ENCODE assay signal across 8 cellular contexts in genomic region chr13:72255908-72256307, GRCh38.
DNase-seq lines count a peak whose midpoint lies in the region; ATAC-seq and TF ChIP-seq lines count a peak whose summit lies in the region.

No MANE protein-coding gene starts in this region.

- no peaks in the 10 kb centered on the region for H3K4me1 ChIP-seq in Panc1 (ENCODE audit: control insufficient read depth, insufficient read depth, low read length)

- CTCF ChIA-PET in Panc1 (lab: Charles Lee) = no interaction called here

- in situ Hi-C loops in Panc1 (cut with HindIII; ENCODE audit: low pct_unique_long_range_greater_than_20kb, low sequenced_read_pairs) = no loop called here

- POLR2A ChIA-PET in Panc1 (lab: Charles Lee) = no interaction called here

- intact Hi-C loops in Panc1 (cut with micrococcal nuclease; ENCODE audit: unreplicated experiment) = no loop called here

- BruUV-seq in Panc1 (replicated peaks; lab: Mats Ljungman, UMichigan) = no TSS peak

- H3K27ac ChIP-seq in Panc1 (ENCODE audit: low read length) = no peak overlapping the region

- no peak overlapping the region for H3K4me3 ChIP-seq in Panc1 (ENCODE audit: low read depth in 2 of 2, low read length in 2 of 2)

- H3K36me3 ChIP-seq in Panc1 (ENCODE audit: control insufficient read depth, insufficient read depth, low read length) = no peaks in the 10 kb centered on the region

- peak; percentile 36 for TF ChIP-seq CTCF in Panc1 (IDR thresholded peaks at IDR 0.05)

- no peaks in the 10 kb centered on the region for H3K9me3 ChIP-seq in Panc1 (ENCODE audit: control insufficient read depth, insufficient read depth, low read depth, low read length)

- no peaks in the 10 kb centered on the region for H3K27me3 ChIP-seq in Panc1 (ENCODE audit: control insufficient read depth, insufficient read depth, low read length)

- peak; percentile 64 for ATAC-seq in HG03432 (IDR thresholded peaks at IDR 0.05; ENCODE audit: unreplicated experiment)
- no peak for ATAC-seq in Panc1
- ATAC-seq in GM19351 (IDR thresholded peaks at IDR 0.05; ENCODE audit: unreplicated experiment) = no peak

- peak; percentile 55 for DNase-seq in A172 (ENCODE audit: low spot score)
- no peak for DNase-seq in Panc1 (ENCODE audit: low read depth, low spot score)
- peak; percentile 55 for DNase-seq in glomerular visceral epithelial cell (ENCODE audit: extremely low spot score)
- no peak for DNase-seq in NK-92 treated with Interleukin-12 subunit alpha and Interleukin-12 subunit beta, amount 100 ng/mL, for 24 hours (lab: John Stamatoyannopoulos, UW)
- DNase-seq in stimulated activated CD4-positive, alpha-beta T cell treated with anti-CD3 and anti-CD28 coated beads, Interleukin-15, amount 100 ng/mL, for 24 hours = no peak
- no peak for DNase-seq in NCI-H510A treated with DMSO at 0.1 percent for 48 hours (lab: John Stamatoyannopoulos, UW)

Comparison
In these comparisons a context has a peak if more than half of its experiments do, and no peak if none do; other contexts are left out.
1. DNase-seq: peak in A172 (single experiment) and glomerular visceral epithelial cell (single experiment); none in Panc1 (single experiment), NK-92 treated with Interleukin-12 subunit alpha and Interleukin-12 subunit beta, amount 100 ng/mL, for 24 hours (single experiment), stimulated activated CD4-positive, alpha-beta T cell treated with anti-CD3 and anti-CD28 coated beads, Interleukin-15, amount 100 ng/mL, for 24 hours (single experiment) and NCI-H510A treated with DMSO at 0.1 percent for 48 hours (single experiment).